ENCODE assay signal across 21 cellular contexts in genomic region chrY:16562491-16562890, GRCh38.
DNase-seq lines count a peak whose midpoint lies in the region; ATAC-seq and TF ChIP-seq lines count a peak whose summit lies in the region.
"Had no signal": no experiment of that assay in that cellular context is flagged by ENCODE, and none has a peak within 500 bp of the region (broad histone marks: within the 10 kb centered on the region; RNA-seq: fewer than 3 reads in every experiment).

No MANE protein-coding gene starts in this region.

- no peak for ATAC-seq in GM18511 (IDR thresholded peaks at IDR 0.05; ENCODE audit: unreplicated experiment)
- ATAC-seq: lower lobe of right lung; naive thymus-derived CD8-positive, alpha-beta T cell; stimulated activated memory B cell treated with anti-CD40 and anti-IgM and Interleukin-4, amounts not matched to agents 10 μg/mL and 1 μg/mL and 100 μg/mL, for 72 hours had no signal

- CTCF ChIA-PET in Calu3 (lab: Charles Lee): no interaction called here

- no peaks in the 10 kb centered on the region for H3K27me3 Mint-ChIP-seq in Calu3 (ENCODE audit: unreplicated experiment)
- H3K27me3 Mint-ChIP-seq: activated CD4-positive, alpha-beta T cell treated with anti-CD3 and anti-CD28 coated beads, Interleukin-2, amount 10 ng/mL, durations not matched to agents 7 days and 5 days; activated naive CD8-positive, alpha-beta T cell; CD8-positive, alpha-beta memory T cell; naive thymus-derived CD8-positive, alpha-beta T cell; stimulated activated memory B cell treated with anti-CD40 and anti-IgM and Interleukin-4, amounts not matched to agents 10 μg/mL and 1 μg/mL and 100 μg/mL, for 72 hours; type B pancreatic cell had no signal

- 39 to 66% methylated on average over 3 of the region's 3 CpGs for WGBS in testis, 2 donors

- TF ChIP-seq CTCF in testis (IDR thresholded peaks at IDR 0.05) (no peak), Calu3 (IDR thresholded peaks at IDR 0.05; ENCODE audit: unreplicated experiment) (no peak)

- no peaks in the 10 kb centered on the region for H3K4me1 Mint-ChIP-seq in Calu3 (ENCODE audit: low read depth, unreplicated experiment)
- H3K4me1 Mint-ChIP-seq: activated CD4-positive, alpha-beta T cell treated with anti-CD3 and anti-CD28 coated beads, Interleukin-2, amount 10 ng/mL, durations not matched to agents 7 days and 5 days; CD8-positive, alpha-beta memory T cell; naive thymus-derived CD8-positive, alpha-beta T cell; stimulated activated memory B cell treated with anti-CD40 and anti-IgM and Interleukin-4, amounts not matched to agents 10 μg/mL and 1 μg/mL and 100 μg/mL, for 72 hours had no signal

- H3K27ac Mint-ChIP-seq in Calu3 (ENCODE audit: unreplicated experiment): no peak overlapping the region
- H3K27ac Mint-ChIP-seq: activated CD4-positive, alpha-beta T cell treated with anti-CD3 and anti-CD28 coated beads, Interleukin-2, amount 10 ng/mL, durations not matched to agents 7 days and 5 days; activated naive CD8-positive, alpha-beta T cell; CD8-positive, alpha-beta memory T cell; naive thymus-derived CD8-positive, alpha-beta T cell; stimulated activated memory B cell treated with anti-CD40 and anti-IgM and Interleukin-4, amounts not matched to agents 10 μg/mL and 1 μg/mL and 100 μg/mL, for 72 hours; type B pancreatic cell had no signal

- no peak for TF ChIP-seq POLR2A in testis (IDR thresholded peaks at IDR 0.05)

- no peak overlapping the region for H3K4me3 Mint-ChIP-seq in Calu3 (ENCODE audit: low read depth, unreplicated experiment)
- H3K4me3 Mint-ChIP-seq: activated CD4-positive, alpha-beta T cell treated with anti-CD3 and anti-CD28 coated beads, Interleukin-2, amount 10 ng/mL, durations not matched to agents 7 days and 5 days; activated naive CD8-positive, alpha-beta T cell; CD8-positive, alpha-beta memory T cell; naive thymus-derived CD8-positive, alpha-beta T cell; stimulated activated memory B cell treated with anti-CD40 and anti-IgM and Interleukin-4, amounts not matched to agents 10 μg/mL and 1 μg/mL and 100 μg/mL, for 72 hours; type B pancreatic cell had no signal

- no peaks in the 10 kb centered on the region for H3K9me3 Mint-ChIP-seq in Calu3 (ENCODE audit: low read depth, unreplicated experiment)
- H3K9me3 Mint-ChIP-seq: activated CD4-positive, alpha-beta T cell treated with anti-CD3 and anti-CD28 coated beads, Interleukin-2, amount 10 ng/mL, durations not matched to agents 7 days and 5 days; CD8-positive, alpha-beta memory T cell; stimulated activated memory B cell treated with anti-CD40 and anti-IgM and Interleukin-4, amounts not matched to agents 10 μg/mL and 1 μg/mL and 100 μg/mL, for 72 hours; type B pancreatic cell had no signal

- no peaks in the 10 kb centered on the region for H3K27me3 ChIP-seq in testis
- H3K27me3 ChIP-seq: brain microvascular endothelial cell had no signal

- no peak overlapping the region for H3K27ac ChIP-seq in testis
- H3K27ac ChIP-seq: brain microvascular endothelial cell, lower lobe of right lung had no signal

- H3K4me3 ChIP-seq in testis: no peak overlapping the region
- H3K4me3 ChIP-seq: lower lobe of right lung, smooth muscle cell had no signal

- no peaks in the 10 kb centered on the region for H3K36me3 Mint-ChIP-seq in Calu3 (ENCODE audit: insufficient read depth, unreplicated experiment)
- H3K36me3 Mint-ChIP-seq: activated naive CD8-positive, alpha-beta T cell; CD8-positive, alpha-beta memory T cell; naive thymus-derived CD8-positive, alpha-beta T cell; stimulated activated memory B cell treated with anti-CD40 and anti-IgM and Interleukin-4, amounts not matched to agents 10 μg/mL and 1 μg/mL and 100 μg/mL, for 72 hours; type B pancreatic cell had no signal

- peak; percentile 1 for DNase-seq in activated CD4-positive, alpha-beta T cell treated with anti-CD3 and anti-CD28 coated beads for 48 hours
- DNase-seq in activated CD4-positive, alpha-beta T cell treated with anti-CD3 and anti-CD28 coated beads, Interleukin-2, amount 50 U/mL, for 1 hour: no peak
- DNase-seq in HT1080 (ENCODE audit: low read depth) (peak; percentile 45), cerebellar cortex (ENCODE audit: low spot score) (peak; percentile 1), testis (peak; percentile 19), Calu3 (no peak)
- no peak for DNase-seq in NK-92 treated with Interleukin-12 subunit alpha and Interleukin-12 subunit beta, amount 100 ng/mL, for 24 hours (lab: John Stamatoyannopoulos, UW)
- DNase-seq: ACHN; activated CD4-positive, alpha-beta T cell treated with anti-CD3 and anti-CD28 coated beads, Interleukin-2, amount 10 ng/mL, durations not matched to agents 7 days and 5 days; activated T-cell treated with anti-CD3 and anti-CD28 coated beads, Interleukin-2, amount 50 U/mL, for 1 hour; brain microvascular endothelial cell; CD8-positive, alpha-beta memory T cell; lower lobe of right lung; naive thymus-derived CD8-positive, alpha-beta T cell; NCI-H1930; posterior cingulate gyrus had no signal

- no peaks in the 10 kb centered on the region for H3K36me3 ChIP-seq in testis (ENCODE audit: low read depth, missing control alignments)
- H3K36me3 ChIP-seq: brain microvascular endothelial cell, lower lobe of right lung had no signal

- BruUV-seq in Calu3 (replicated peaks; lab: Mats Ljungman, UMichigan): no TSS peak

- intact Hi-C loops in testis (cut with DNase I; ENCODE audit: low total_unique reads): no loop called here
- intact Hi-C loops in Calu3 (cut with micrococcal nuclease; ENCODE audit: unreplicated experiment): no loop called here

- no peaks in the 10 kb centered on the region for H3K9me3 ChIP-seq in testis
- H3K9me3 ChIP-seq: lower lobe of right lung had no signal

- no peaks in the 10 kb centered on the region for H3K4me1 ChIP-seq in testis
- H3K4me1 ChIP-seq: lower lobe of right lung had no signal

Comparison
In these comparisons a context has a peak if more than half of its experiments do, and no peak if none do; other contexts are left out.
1. DNase-seq: peak in activated CD4-positive, alpha-beta T cell treated with anti-CD3 and anti-CD28 coated beads for 48 hours (single experiment), HT1080 (single experiment), cerebellar cortex (single experiment) and testis (single experiment); none in activated CD4-positive, alpha-beta T cell treated with anti-CD3 and anti-CD28 coated beads, Interleukin-2, amount 50 U/mL, for 1 hour (single experiment), NK-92 treated with Interleukin-12 subunit alpha and Interleukin-12 subunit beta, amount 100 ng/mL, for 24 hours (single experiment) and Calu3 (single experiment).